Comparison of ENCODE assay signal across 22 cellular contexts in the genomic region with DNA sequence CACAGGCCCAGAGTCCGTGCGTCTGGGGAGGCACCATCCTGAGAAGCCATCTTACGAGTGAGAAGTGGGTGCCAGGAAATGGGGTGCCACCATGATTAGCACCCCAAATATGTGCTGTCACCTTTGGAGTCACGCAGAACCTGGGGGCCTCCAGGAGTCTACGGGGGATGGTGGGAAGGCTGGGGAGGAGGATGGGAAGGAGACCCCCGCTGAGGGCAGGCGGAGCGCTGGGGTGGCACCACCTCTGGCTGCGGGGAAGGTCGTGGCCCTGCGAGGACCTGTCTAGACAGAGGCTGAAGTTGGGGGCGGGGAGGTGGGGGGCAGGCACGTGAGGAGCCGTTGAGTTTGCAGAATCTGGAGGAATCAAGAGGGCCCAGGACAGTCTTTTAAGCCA.
"Had no signal": no experiment of that assay in that cellular context is flagged by ENCODE, and none has a peak within 500 bp of the region (broad histone marks: within the 10 kb centered on the region; RNA-seq: fewer than 3 reads in every experiment).

No MANE protein-coding gene starts in this region.

- H3K36me3 ChIP-seq: adrenal gland, ascending aorta, brain microvascular endothelial cell, ovary, prostate gland, thyroid gland, upper lobe of right lung had no signal

- H3K27me3 ChIP-seq: ascending aorta, ovary, thyroid gland had no signal

- H3K4me1 ChIP-seq: adrenal gland, ascending aorta, foreskin keratinocyte, prostate gland, thyroid gland, upper lobe of right lung had no signal

- H3K4me3 ChIP-seq: adrenal gland, ascending aorta, ovary, prostate gland, thyroid gland, upper lobe of right lung had no signal

- H3K27ac ChIP-seq: adrenal gland, ascending aorta, brain microvascular endothelial cell, foreskin keratinocyte, ovary, thyroid gland, upper lobe of right lung had no signal

- H3K9me3 ChIP-seq: adrenal gland, ascending aorta, ovary, prostate gland, thyroid gland, upper lobe of right lung had no signal

- DNase-seq: activated CD4-positive, alpha-beta T cell treated with anti-CD3 and anti-CD28 coated beads, Interleukin-2, amount 50 U/mL, for 48 hours; activated CD8-positive, alpha-beta memory T cell treated with anti-CD3 and anti-CD28 coated beads, Interleukin-2, amount 50 U/mL, for 48 hours; activated effector memory CD4-positive, alpha-beta T cell treated with anti-CD3 and anti-CD28 coated beads, Interleukin-2, amount 50 U/mL, for 16 hours; activated T-cell treated with anti-CD3 and anti-CD28 coated beads, Interleukin-2, amount 50 U/mL, for 48 hours; adrenal gland; brain microvascular endothelial cell; caudate nucleus; dermis blood vessel endothelial cell; effector CD8-positive, alpha-beta T cell; foreskin keratinocyte; ovary; stimulated activated CD4-positive, alpha-beta T cell treated with anti-CD3 and anti-CD28 coated beads, Interleukin-4, amount 100 ng/mL, for 24 hours; substantia nigra; thyroid gland; upper lobe of right lung had no signal

- FAIRE-seq: keratinocyte, TTC549 had no signal

- ATAC-seq: foreskin keratinocyte; left lobe of liver; natural killer cell treated with Interleukin-12 subunit alpha and Interleukin-12 subunit beta and Interleukin-15 and Interleukin-18, amount 100 ng/mL, for 72 hours; upper lobe of right lung; WTC11 had no signal
